ENCODE assay signal across 8 cellular contexts in the genomic region with DNA sequence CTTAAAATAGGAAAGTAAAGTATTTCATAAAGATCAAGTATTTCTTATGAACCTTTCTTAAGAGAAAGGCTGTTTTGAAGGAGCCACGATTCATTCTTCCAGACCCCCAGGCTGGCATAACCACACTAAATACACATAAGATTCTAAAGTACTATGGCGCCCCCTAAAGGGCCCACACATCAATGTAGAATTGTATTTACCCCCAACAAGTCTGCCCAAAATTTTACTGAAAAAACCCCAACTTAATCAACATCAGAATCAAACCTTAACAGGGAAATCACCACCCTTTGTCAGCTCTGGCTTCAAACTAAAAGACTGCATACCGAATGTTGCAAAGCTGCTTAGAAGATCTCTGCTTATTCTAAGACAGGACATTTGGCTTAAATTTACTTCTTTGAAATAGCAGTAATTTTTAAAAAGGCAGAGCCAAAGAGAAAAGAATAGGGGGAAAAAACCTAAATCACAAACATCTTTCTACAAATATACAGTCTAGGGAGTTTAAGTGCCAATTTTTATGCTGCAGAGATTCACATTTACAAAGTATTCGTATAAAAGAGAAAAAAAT. TPM values are rescaled to one million over a fixed set of nuclear protein-coding genes. Genes with fewer than 3 reads are reported as not detected.
DNase-seq lines count a peak whose midpoint lies in the region; ATAC-seq and TF ChIP-seq lines count a peak whose summit lies in the region.

No MANE protein-coding gene starts in this region.

- DNase-seq in DMS79 treated with DMSO at 0.1 percent for 48 hours (lab: John Stamatoyannopoulos, UW) (peak; percentile 24), DMS79 (lab: John Stamatoyannopoulos, UW) (no peak), KBM-7 (peak; percentile 72), T follicular helper cell (ENCODE audit: low read depth) (peak; percentile 29), AG08396 (ENCODE audit: low spot score) (no peak)
- peak; percentile 43 for DNase-seq in effector CD4-positive, alpha-beta T cell

- ATAC-seq in HG02763 (IDR thresholded peaks at IDR 0.05; ENCODE audit: unreplicated experiment): no peak

- no peaks in the 10 kb centered on the region for H4K20me1 ChIP-seq in neural cell (ENCODE audit: insufficient read depth)

- no peak overlapping the region for H2AFZ ChIP-seq in neural cell (ENCODE audit: low read depth, low read length)

- H3K9me3 ChIP-seq in neural cell (ENCODE audit: low read length): no peaks in the 10 kb centered on the region

- TF ChIP-seq CTCF in neural cell (IDR thresholded peaks at IDR 0.05; ENCODE audit: poor library complexity, severe bottlenecking): peak; percentile 57

- in situ Hi-C loops in KBM-7 (cut with MboI; ENCODE audit: low pct_unique_long_range_greater_than_20kb, low sequenced_read_pairs): loop anchor here (25.0 kb wide), 1 partner anchor 753 kb away; no protein-coding TSS in a partner anchor

- no peak for TF ChIP-seq EP300 in neural cell (conservative IDR thresholded peaks at IDR 0.05; ENCODE audit: poor library complexity, severe bottlenecking)

- no peaks in the 10 kb centered on the region for H3K36me3 ChIP-seq in neural cell (ENCODE audit: insufficient read depth, low read length)

- peak; percentile 55 for TF ChIP-seq RAD21 in neural cell (conservative IDR thresholded peaks at IDR 0.05)

- H3K4me3 ChIP-seq in neural cell (ENCODE audit: low read length): no peak overlapping the region

- no peak overlapping the region for H3K4me2 ChIP-seq in neural cell (ENCODE audit: low read length)

- H3K79me2 ChIP-seq in neural cell (replicated peaks; ENCODE audit: insufficient read depth, low read length): no peaks in the 10 kb centered on the region

- H3F3A ChIP-seq in neural cell (ENCODE audit: insufficient read depth, low read length, poor library complexity, severe bottlenecking): no peaks in the 10 kb centered on the region

- no peak overlapping the region for H3K9ac ChIP-seq in neural cell (ENCODE audit: low read length)

- no peak overlapping the region for H3K27ac ChIP-seq in neural cell (ENCODE audit: low read length)

- no peaks in the 10 kb centered on the region for H3K27me3 ChIP-seq in neural cell (ENCODE audit: insufficient read depth, low read depth, low read length)

- no peaks in the 10 kb centered on the region for H3K9me2 ChIP-seq in neural cell (ENCODE audit: insufficient read depth, low read length)

TF ChIP-seq in neural cell, 6 proteins besides CTCF, POLR2A, EP300 and RAD21:
- no peak for TF ChIP-seq POLR2AphosphoS5 (IDR thresholded peaks at IDR 0.05)
- TF ChIP-seq SMC3 (conservative IDR thresholded peaks at IDR 0.05; ENCODE audit: poor library complexity): peak; percentile 43
- TF ChIP-seq EZH2 (IDR thresholded peaks at IDR 0.05; ENCODE audit: borderline replicate concordance, insufficient read depth, low read length, poor library complexity, severe bottlenecking): no peak
- no peak for TF ChIP-seq MXI1 (conservative IDR thresholded peaks at IDR 0.05; ENCODE audit: poor library complexity, severe bottlenecking)

RNA-seq across cellular contexts. Expression of a gene that starts 20.4 kb away (rescaled TPM):
- polyA plus RNA-seq in neural cell: 2.9 and 3.4 TPM in 2 replicates
- polyA minus RNA-seq in neural cell: 10.5 and 11.3 TPM in 2 replicates

RNA-seq across cellular contexts. Expression of a gene that starts 27.0 kb away (rescaled TPM):
- 13.6 and 14.7 TPM in 2 replicates for polyA plus RNA-seq in neural cell
- 9.3 and 14.9 TPM in 2 replicates for polyA minus RNA-seq in neural cell

Comparison
In these comparisons a context has a peak if more than half of its experiments do, and no peak if none do; other contexts are left out.
1. DNase-seq: peak in DMS79 treated with DMSO at 0.1 percent for 48 hours (single experiment), KBM-7 (single experiment), T follicular helper cell (single experiment) and effector CD4-positive, alpha-beta T cell (single experiment); none in DMS79 (single experiment) and AG08396 (single experiment).